Comparison of ENCODE assay signal across 8 cellular contexts in the genomic region with DNA sequence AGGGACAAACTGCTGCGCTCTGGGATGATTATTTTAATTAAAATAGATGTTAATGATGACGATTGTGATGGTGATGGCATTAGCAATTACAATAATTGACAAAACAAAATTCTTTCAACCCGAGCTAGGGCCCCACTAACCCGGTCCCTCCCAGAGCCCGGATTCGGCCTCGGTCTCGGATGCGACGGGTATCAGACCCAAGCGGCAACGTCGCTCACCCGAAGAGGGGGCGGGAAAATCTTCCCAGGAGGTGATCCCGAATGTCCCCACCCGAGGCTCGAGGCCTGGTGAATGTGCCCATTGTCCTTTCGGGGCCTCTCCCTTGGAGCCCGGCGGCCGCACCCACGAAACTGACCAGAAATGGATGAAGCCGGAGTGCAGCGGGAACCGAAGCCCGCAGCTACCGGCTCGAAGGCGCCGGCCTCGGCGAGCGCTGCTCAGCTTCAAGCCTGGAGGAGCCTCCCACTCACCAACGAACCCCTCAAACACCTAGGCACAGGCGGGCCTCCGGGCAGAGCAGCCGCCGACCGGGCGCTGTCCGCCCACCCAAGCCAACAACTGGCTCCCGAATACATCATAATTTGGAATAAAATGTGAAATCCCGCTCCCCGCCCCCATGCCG. TPM values are rescaled to one million over a fixed set of nuclear protein-coding genes. Genes with fewer than 3 reads are reported as not detected.
DNase-seq lines count a peak whose midpoint lies in the region; ATAC-seq and TF ChIP-seq lines count a peak whose summit lies in the region.

No MANE protein-coding gene starts in this region.

- TF ChIP-seq CTCF in GM10266 (IDR thresholded peaks at IDR 0.05; ENCODE audit: control insufficient read depth, insufficient read depth, low read depth, missing control alignments) (no peak), spleen (IDR thresholded peaks at IDR 0.05 in 8 of 11, conservative IDR thresholded peaks at IDR 0.05 in 3 of 11) (no peak)

- peak overlapping the region; percentile 72 for H3K4me3 Mint-ChIP-seq in T-helper 2 cell treated with Interferon-gamma antibody and Interleukin-4, amounts not matched to agents 5 μg/mL and 100 μg/mL, for 36 hours

- H3K4me1 Mint-ChIP-seq in T-helper 2 cell treated with Interferon-gamma antibody and Interleukin-4, amounts not matched to agents 5 μg/mL and 100 μg/mL, for 36 hours (ENCODE audit: low read depth), result peaks cover 29% of the 10 kb centered on the region

- no peak for TF ChIP-seq POLR2A in spleen (IDR thresholded peaks at IDR 0.05)

- peak overlapping the region; percentile 47 for H3K4me3 ChIP-seq in right cardiac atrium (ENCODE audit: low read length)
- peak overlapping the region; percentile 7 to 69 (median 34) for H3K4me3 ChIP-seq in spleen

- ATAC-seq in right cardiac atrium, result peak in 1 of 2 donors; percentile 9
- ATAC-seq in HG03108 (IDR thresholded peaks at IDR 0.05; ENCODE audit: unreplicated experiment), result no peak
- no peak for ATAC-seq in GM19452 (IDR thresholded peaks at IDR 0.05; ENCODE audit: unreplicated experiment)

- H3K27me3 Mint-ChIP-seq in T-helper 2 cell treated with Interferon-gamma antibody and Interleukin-4, amounts not matched to agents 5 μg/mL and 100 μg/mL, for 36 hours (ENCODE audit: low read depth), result peaks cover 91% of the 10 kb centered on the region

- no peaks in the 10 kb centered on the region for H3K36me3 ChIP-seq in spleen

- H3K9me3 ChIP-seq in right cardiac atrium (ENCODE audit: control insufficient read depth, low read length) (no peaks in the 10 kb centered on the region), spleen (no peaks in the 10 kb centered on the region)

- H3K27ac ChIP-seq in right cardiac atrium (ENCODE audit: low read length), result peak overlapping the region; percentile 54
- H3K27ac ChIP-seq in spleen, result peak overlapping the region; percentile 59 to 92 (median 80)

- DNase-seq in GM10266 (ENCODE audit: extremely low spot score), result peak; percentile 51
- no peak for DNase-seq in T-helper 2 cell treated with Interferon-gamma antibody and Interleukin-4, amounts not matched to agents 5 μg/mL and 100 μg/mL, for 36 hours (ENCODE audit: low spot score)
- DNase-seq in right cardiac atrium, result peak; percentile 41 to 70 (median 66)
- DNase-seq in spleen, result no peak
- DNase-seq in dermis blood vessel endothelial cell, result no peak
- DNase-seq in NCI-H1105 treated with DMSO at 0.1 percent for 48 hours (lab: John Stamatoyannopoulos, UW), result no peak

- no peak overlapping the region for H3K27ac Mint-ChIP-seq in T-helper 2 cell treated with Interferon-gamma antibody and Interleukin-4, amounts not matched to agents 5 μg/mL and 100 μg/mL, for 36 hours

- H3K4me1 ChIP-seq in right cardiac atrium (ENCODE audit: control insufficient read depth, insufficient read depth, low read length) (peaks cover 2% of the 10 kb centered on the region), spleen (peaks cover 3 to 79% (median 60%) of the 10 kb centered on the region in 6 donors)

- H3K9me3 Mint-ChIP-seq in T-helper 2 cell treated with Interferon-gamma antibody and Interleukin-4, amounts not matched to agents 5 μg/mL and 100 μg/mL, for 36 hours, result no peaks in the 10 kb centered on the region

- WGBS in right cardiac atrium, result 6% methylated on average over 46 of the region's 46 CpGs
- WGBS in spleen, 5 donors, result 2 to 8% (median 3%) methylated on average over 38 to 46 of the region's 46 CpGs

- H3K36me3 Mint-ChIP-seq in T-helper 2 cell treated with Interferon-gamma antibody and Interleukin-4, amounts not matched to agents 5 μg/mL and 100 μg/mL, for 36 hours (ENCODE audit: low read depth), result peaks cover 3% of the 10 kb centered on the region

- H3K27me3 ChIP-seq in right cardiac atrium (ENCODE audit: control insufficient read depth, insufficient read depth) (no peaks in the 10 kb centered on the region), spleen (replicated peaks in 1 of 7) (peaks cover 6 to 100% (median 84%) of the 10 kb centered on the region in 7 donors)

- intact Hi-C loops in right cardiac atrium (cut with DNase I) (no loop called here), spleen (cut with DNase I; ENCODE audit: low total_unique reads) (no loop called here)

RNA-seq across cellular contexts. Expression of gene TAL1, which starts 1.2 kb away (rescaled TPM):
- total RNA-seq in right cardiac atrium (1 to 10 TPM; 3.6 to 3.9 (median 3.9) TPM), spleen (10 to 100 TPM; 12.9 to 24.5 (median 16.0) TPM), dermis blood vessel endothelial cell (61.1 and 84.5 TPM in 2 replicates)
- polyA plus RNA-seq in right cardiac atrium (3.3 TPM), spleen (10 to 100 TPM in 1 of 3 donors, 1 to 10 TPM in 2; 2.9 to 12.1 (median 4.4) TPM)

RNA-seq across cellular contexts. Expression of gene PDZK1IP1, which starts 41.0 kb away (rescaled TPM):
- total RNA-seq in right cardiac atrium, result under 1 TPM in 1 of 4 donors, not detected in 3; 0.48 TPM
- 0.23 TPM for polyA plus RNA-seq in right cardiac atrium
- total RNA-seq in spleen, result 10 to 100 TPM in 1 of 7 donors, 1 to 10 TPM in 5, under 1 TPM in 1; 0.76 to 11.0 (median 4.0) TPM
- 1 to 10 TPM in 1 of 3 donors, under 1 TPM in 2; 0.22 to 8.3 (median 0.41) TPM for polyA plus RNA-seq in spleen
- 0.42 and 1.0 TPM in 2 replicates for total RNA-seq in dermis blood vessel endothelial cell

Comparison
In these comparisons a context has a peak if more than half of its experiments do, and no peak if none do; other contexts are left out.
1. DNase-seq: peak in GM10266 (single experiment) and right cardiac atrium (3 of 3); none in T-helper 2 cell treated with Interferon-gamma antibody and Interleukin-4, amounts not matched to agents 5 μg/mL and 100 μg/mL, for 36 hours (single experiment), spleen (single experiment), dermis blood vessel endothelial cell (single experiment) and NCI-H1105 treated with DMSO at 0.1 percent for 48 hours (single experiment).